17 cellular contexts compared by ENCODE assay signal in genomic region chr11:1878134-1879031, GRCh38. TPM values are rescaled to one million over a fixed set of nuclear protein-coding genes. Genes with fewer than 3 reads are reported as not detected.
DNase-seq lines count a peak whose midpoint lies in the region; ATAC-seq and TF ChIP-seq lines count a peak whose summit lies in the region.
"Had no signal": no experiment of that assay in that cellular context is flagged by ENCODE, and none has a peak within 500 bp of the region (broad histone marks: within the 10 kb centered on the region; RNA-seq: fewer than 3 reads in every experiment).

No MANE protein-coding gene starts in this region.

- H2BK12ac ChIP-seq in neuronal stem cell (ENCODE audit: low read length) = peak overlapping the region; percentile 84

- H2BK120ac ChIP-seq in neuronal stem cell (ENCODE audit: low read depth, low read length) = peak overlapping the region; percentile 72

- H3K4me1 Mint-ChIP-seq in activated CD4-positive, alpha-beta T cell treated with anti-CD3 and anti-CD28 coated beads for 36 hours = peaks cover 15% of the 10 kb centered on the region

- no peaks in the 10 kb centered on the region for H3K9me3 Mint-ChIP-seq in activated CD4-positive, alpha-beta T cell treated with anti-CD3 and anti-CD28 coated beads for 36 hours (ENCODE audit: low read depth)
- H3K9me3 Mint-ChIP-seq: stimulated activated naive CD8-positive, alpha-beta T cell treated with anti-CD3 and anti-CD28 coated beads, Interleukin-15, amount 100 ng/mL, for 72 hours had no signal

- H3K4me1 ChIP-seq in esophagus squamous epithelium (peaks cover 67 to 96% (median 73%) of the 10 kb centered on the region in 3 donors), neuronal stem cell (ENCODE audit: control insufficient read depth in 2 of 2, insufficient read depth in 1 of 2, low read depth in 1 of 2, low read length in 2 of 2) (peaks cover 7 to 10% of the 10 kb centered on the region in 2 donors), tibial nerve (peaks cover 0 to 76% (median 38%) of the 10 kb centered on the region in 4 donors)

- H4K91ac ChIP-seq in neuronal stem cell (ENCODE audit: low read depth, low read length, poor library complexity) = no peak overlapping the region

- H3K36me3 Mint-ChIP-seq in activated CD4-positive, alpha-beta T cell treated with anti-CD3 and anti-CD28 coated beads for 36 hours (ENCODE audit: low read depth) = no peaks in the 10 kb centered on the region

- WGBS in esophagus squamous epithelium, 2 donors = 75 to 85% methylated on average over 4 to 6 of the region's 30 CpGs
- WGBS in neuronal stem cell (ENCODE audit: extremely low coverage in 2 of 2, insufficient read length in 2 of 2, insufficient replicate concordance in 1 of 2), 2 donors = no CpG with 5 or more reads among the region's 30 CpGs
- 82 to 86% methylated on average over 26 to 28 of the region's 30 CpGs for WGBS in tibial nerve, 2 donors

- H2AFZ ChIP-seq in neuronal stem cell (ENCODE audit: low read length) = no peak overlapping the region
- H2AFZ ChIP-seq: GM23248 had no signal

- H3K14ac ChIP-seq in neuronal stem cell (ENCODE audit: low read length) = no peak overlapping the region

- H3K27ac ChIP-seq in esophagus squamous epithelium (peak overlapping the region; percentile 84 to 91 (median 87)), neuronal stem cell (replicated peaks; ENCODE audit: low read length) (no peak overlapping the region), tibial nerve (peak overlapping the region in 3 of 4 donors; percentile 56 to 88 (median 60))
- H3K27ac ChIP-seq: GM23248 had no signal

- no peak overlapping the region for H3K4me2 ChIP-seq in neuronal stem cell (ENCODE audit: insufficient read depth, low read length, poor library complexity, severe bottlenecking)

- TF ChIP-seq POLR2A in esophagus squamous epithelium (IDR thresholded peaks at IDR 0.05) = no peak
- TF ChIP-seq POLR2A in tibial nerve (IDR thresholded peaks at IDR 0.05) = no peak

- peak overlapping the region; percentile 66 for H3K4ac ChIP-seq in neuronal stem cell (ENCODE audit: low read length)

- H3K36me3 ChIP-seq in esophagus squamous epithelium = peaks cover 0 to 7% (median 5%) of the 10 kb centered on the region in 3 donors
- H3K36me3 ChIP-seq in neuronal stem cell (replicated peaks in 1 of 2; ENCODE audit: control insufficient read depth in 2 of 2, insufficient read depth in 2 of 2, low read length in 2 of 2) = no peaks in the 10 kb centered on the region
- H3K36me3 ChIP-seq in tibial nerve = peaks cover 0 to 5% (median 0%) of the 10 kb centered on the region in 3 donors

- no peak overlapping the region for H3K9ac ChIP-seq in neuronal stem cell (ENCODE audit: low read depth, low read length, poor library complexity)
- H3K9ac ChIP-seq: GM23248 had no signal

- no peak overlapping the region for H3K4me3 Mint-ChIP-seq in activated CD4-positive, alpha-beta T cell treated with anti-CD3 and anti-CD28 coated beads for 36 hours
- H3K4me3 Mint-ChIP-seq: stimulated activated naive CD8-positive, alpha-beta T cell treated with anti-CD3 and anti-CD28 coated beads, Interleukin-15, amount 100 ng/mL, for 72 hours had no signal

- peak overlapping the region; percentile 95 for H2AK5ac ChIP-seq in neuronal stem cell (ENCODE audit: low read depth, low read length)

- no peaks in the 10 kb centered on the region for H3K27me3 ChIP-seq in esophagus squamous epithelium
- H3K27me3 ChIP-seq in neuronal stem cell (ENCODE audit: control insufficient read depth in 3 of 3, insufficient read depth in 3 of 3, low read depth in 1 of 3, low read length in 3 of 3) = peaks cover 0 to 1% (median 0%) of the 10 kb centered on the region in 3 experiments
- H3K27me3 ChIP-seq in tibial nerve = peaks cover 0 to 4% of the 10 kb centered on the region in 2 donors

- H3K27ac Mint-ChIP-seq in activated CD4-positive, alpha-beta T cell treated with anti-CD3 and anti-CD28 coated beads for 36 hours = no peak overlapping the region
- H3K27ac Mint-ChIP-seq: stimulated activated naive CD8-positive, alpha-beta T cell treated with anti-CD3 and anti-CD28 coated beads, Interleukin-15, amount 100 ng/mL, for 72 hours had no signal

- H3K9me3 ChIP-seq in esophagus squamous epithelium (no peaks in the 10 kb centered on the region), neuronal stem cell (replicated peaks in 1 of 2; ENCODE audit: control insufficient read depth in 2 of 2, insufficient read depth in 1 of 2, low read depth in 1 of 2, low read length in 2 of 2) (no peaks in the 10 kb centered on the region), tibial nerve (no peaks in the 10 kb centered on the region)

- no peak for TF ChIP-seq EP300 in tibial nerve (IDR thresholded peaks at IDR 0.05)

- CTCF ChIA-PET in activated CD4-positive, alpha-beta T cell treated with anti-CD3 and anti-CD28 coated beads for 36 hours (lab: Charles Lee) = interaction anchor here (1.0 kb wide), 1 partner anchor 12 kb away, joined by 3 read pairs; no protein-coding TSS in a partner anchor

- H3K79me1 ChIP-seq in neuronal stem cell (ENCODE audit: low read depth, low read length) = no peaks in the 10 kb centered on the region

- peak; percentile 2 for DNase-seq in activated CD4-positive, alpha-beta T cell treated with anti-CD3 and anti-CD28 coated beads for 48 hours
- no peak for DNase-seq in activated CD4-positive, alpha-beta T cell treated with anti-CD3 and anti-CD28 coated beads for 36 hours
- DNase-seq in esophagus squamous epithelium (lab: John Stamatoyannopoulos, UW) (no peak), neuronal stem cell (ENCODE audit: low spot score) (no peak), tibial nerve (ENCODE audit: low spot score in 2 of 2) (peak in 1 of 2 donors; percentile 10), anterior cingulate cortex (lab: John Stamatoyannopoulos, UW) (no peak), NCI-H2196 treated with DMSO at 0.1 percent for 48 hours (lab: John Stamatoyannopoulos, UW; ENCODE audit: unreplicated experiment) (no peak)
- DNase-seq: amniotic stem cell; effector CD4-positive, alpha-beta T cell; NCI-H2171; occipital lobe; PC-3; stimulated activated CD4-positive, alpha-beta T cell treated with anti-CD3 and anti-CD28 coated beads, Interleukin-4, amount 100 ng/mL, for 4 hours had no signal

- no peaks in the 10 kb centered on the region for H3K27me3 Mint-ChIP-seq in activated CD4-positive, alpha-beta T cell treated with anti-CD3 and anti-CD28 coated beads for 36 hours
- H3K27me3 Mint-ChIP-seq: stimulated activated naive CD8-positive, alpha-beta T cell treated with anti-CD3 and anti-CD28 coated beads, Interleukin-15, amount 100 ng/mL, for 72 hours had no signal

- no peak overlapping the region for H2BK5ac ChIP-seq in neuronal stem cell (ENCODE audit: low read length)

- H3K23ac ChIP-seq in neuronal stem cell (ENCODE audit: low read depth, low read length, poor library complexity) = no peak overlapping the region

- TF ChIP-seq CTCF in esophagus squamous epithelium (IDR thresholded peaks at IDR 0.05) (no peak), tibial nerve (IDR thresholded peaks at IDR 0.05) (no peak)

- peak overlapping the region; percentile 85 for H3K18ac ChIP-seq in neuronal stem cell (ENCODE audit: low read length)

- no peak overlapping the region for H4K8ac ChIP-seq in neuronal stem cell (ENCODE audit: low read depth, low read length)

- H3K4me3 ChIP-seq in esophagus squamous epithelium (no peak overlapping the region), neuronal stem cell (ENCODE audit: low read length in 2 of 2) (no peak overlapping the region), tibial nerve (no peak overlapping the region)
- H3K4me3 ChIP-seq: GM23248 had no signal

- H2BK15ac ChIP-seq in neuronal stem cell (ENCODE audit: low read length) = peak overlapping the region; percentile 75

- intact Hi-C loops in activated CD4-positive, alpha-beta T cell treated with anti-CD3 and anti-CD28 coated beads for 36 hours (cut with DNase I, micrococcal nuclease) = no loop called here
- intact Hi-C loops in esophagus squamous epithelium (cut with DNase I) = no loop called here

- ATAC-seq in activated CD4-positive, alpha-beta T cell treated with anti-CD3 and anti-CD28 coated beads for 36 hours = no peak
- no peak for ATAC-seq in HG02852 (IDR thresholded peaks at IDR 0.05; ENCODE audit: unreplicated experiment)
- ATAC-seq: PC-3; stimulated activated naive CD8-positive, alpha-beta T cell treated with anti-CD3 and anti-CD28 coated beads, Interleukin-15, amount 100 ng/mL, for 72 hours had no signal

- POLR2A ChIA-PET in activated CD4-positive, alpha-beta T cell treated with anti-CD3 and anti-CD28 coated beads for 36 hours (lab: Charles Lee) = no interaction called here

RNA-seq across cellular contexts. Expression of gene PRR33, which starts 13.3 kb away (rescaled TPM):
- under 1 TPM; 0.07 to 0.09 TPM for total RNA-seq in activated CD4-positive, alpha-beta T cell treated with anti-CD3 and anti-CD28 coated beads for 36 hours
- total RNA-seq in esophagus squamous epithelium = not detected
- polyA plus RNA-seq in neuronal stem cell (2013, experiment 1 of 2) = not detected
- not detected for polyA plus RNA-seq in neuronal stem cell (2013, experiment 2 of 2)
- total RNA-seq in tibial nerve = not detected
- total RNA-seq: GM23248; occipital lobe; PC-3; T-helper 2 cell treated with Interferon-gamma antibody and Interleukin-4, amounts not matched to agents 100 ng/mL and 5 ng/mL, for 36 hours had no signal
- polyA plus RNA-seq: GM23248 had no signal

RNA-seq across cellular contexts. Expression of gene LSP1, which starts 25.5 kb away (rescaled TPM):
- 100 to 1,000 TPM; 193 to 227 TPM for total RNA-seq in activated CD4-positive, alpha-beta T cell treated with anti-CD3 and anti-CD28 coated beads for 36 hours
- total RNA-seq in esophagus squamous epithelium (10 to 100 TPM; 23.3 to 75.9 (median 46.4) TPM), tibial nerve (10 to 100 TPM; 36.9 to 69.0 (median 50.2) TPM)
- 0.13 TPM for polyA plus RNA-seq in neuronal stem cell (2013, experiment 1 of 2)
- 0.73 TPM for polyA plus RNA-seq in neuronal stem cell (2013, experiment 2 of 2)
- total RNA-seq: GM23248, PC-3 had no signal

RNA-seq across cellular contexts. Expression of gene TNNI2, which starts 39.6 kb away (rescaled TPM):
- total RNA-seq in activated CD4-positive, alpha-beta T cell treated with anti-CD3 and anti-CD28 coated beads for 36 hours = not detected
- total RNA-seq in esophagus squamous epithelium = 10 to 100 TPM in 3 of 4 donors, not detected in 1; 14.7 to 23.8 (median 15.0) TPM
- 0.13 TPM for polyA plus RNA-seq in neuronal stem cell (2013, experiment 1 of 2)
- polyA plus RNA-seq in neuronal stem cell (2013, experiment 2 of 2) = not detected
- total RNA-seq in tibial nerve = not detected
- total RNA-seq: GM23248 had no signal
- polyA plus RNA-seq: GM23248 had no signal

RNA-seq across cellular contexts. Expression of gene TNNT3, which starts 41.1 kb away (rescaled TPM):
- total RNA-seq in activated CD4-positive, alpha-beta T cell treated with anti-CD3 and anti-CD28 coated beads for 36 hours = 1 to 10 TPM; 2.1 TPM
- total RNA-seq in esophagus squamous epithelium (1 to 10 TPM in 2 of 4 donors, under 1 TPM in 1, not detected in 1; 0.76 to 3.1 (median 1.6) TPM), tibial nerve (1 to 10 TPM; 4.4 to 8.6 (median 6.1) TPM)
- polyA plus RNA-seq in neuronal stem cell (2013, experiment 1 of 2) = 0.49 TPM
- 0.32 TPM for polyA plus RNA-seq in neuronal stem cell (2013, experiment 2 of 2)
- total RNA-seq: GM23248, PC-3 had no signal
- polyA plus RNA-seq: GM23248 had no signal

RNA-seq across cellular contexts. Expression of gene SYT8, which starts 43.6 kb away (rescaled TPM):
- not detected for total RNA-seq in activated CD4-positive, alpha-beta T cell treated with anti-CD3 and anti-CD28 coated beads for 36 hours
- 100 to 1,000 TPM in 1 of 4 donors, 10 to 100 TPM in 3; 28.7 to 110 (median 69.3) TPM for total RNA-seq in esophagus squamous epithelium
- not detected for polyA plus RNA-seq in neuronal stem cell (2013, experiment 1 of 2)
- polyA plus RNA-seq in neuronal stem cell (2013, experiment 2 of 2) = not detected
- total RNA-seq in tibial nerve = 1 to 10 TPM in 2 of 4 donors, under 1 TPM in 1, not detected in 1; 0.39 to 4.2 (median 1.0) TPM
- total RNA-seq: GM23248; occipital lobe; T-helper 2 cell treated with Interferon-gamma antibody and Interleukin-4, amounts not matched to agents 100 ng/mL and 5 ng/mL, for 36 hours had no signal
- polyA plus RNA-seq: GM23248 had no signal
